In genomic region chr6:164303092-164304007, GRCh38 we compare ENCODE assay signal across 15 cellular contexts.
DNase-seq lines count a peak whose midpoint lies in the region; ATAC-seq and TF ChIP-seq lines count a peak whose summit lies in the region.
"Had no signal": no experiment of that assay in that cellular context is flagged by ENCODE, and none has a peak within 500 bp of the region (broad histone marks: within the 10 kb centered on the region; RNA-seq: fewer than 3 reads in every experiment).

No MANE protein-coding gene starts in this region.

- no peaks in the 10 kb centered on the region for H3K36me3 Mint-ChIP-seq in nephron (ENCODE audit: low read depth)

- peaks cover 13% of the 10 kb centered on the region for H3K4me1 Mint-ChIP-seq in nephron

- ATAC-seq in GM21447 (IDR thresholded peaks at IDR 0.05; ENCODE audit: unreplicated experiment) = no peak
- ATAC-seq: A549, HCT116 had no signal

- H3K27me3 Mint-ChIP-seq in nephron (ENCODE audit: low read depth) = no peaks in the 10 kb centered on the region

- TF ChIP-seq CTCF in AG09309 (IDR thresholded peaks at IDR 0.05; ENCODE audit: control insufficient read depth, insufficient read depth, low read depth, low read length, missing control alignments) (no peak), fibroblast of the aortic adventitia (IDR thresholded peaks at IDR 0.05; ENCODE audit: insufficient read depth, low read length) (no peak), nephron (IDR thresholded peaks at IDR 0.05; ENCODE audit: unreplicated experiment in 3 of 3) (no peak)

- H3K4me3 ChIP-seq in AG09309 (ENCODE audit: control insufficient read depth, low read depth, low read length) (no peak overlapping the region), fibroblast of the aortic adventitia (ENCODE audit: low read depth, low read length) (no peak overlapping the region)
- H3K4me3 ChIP-seq: A549 had no signal

- no peaks in the 10 kb centered on the region for H3K9me3 Mint-ChIP-seq in nephron

- no peak overlapping the region for H3K4me3 Mint-ChIP-seq in nephron

- H3K27ac Mint-ChIP-seq in nephron = peak overlapping the region; percentile 61 to 82 (median 61)

- DNase-seq in AG09309 (ENCODE audit: low read depth) = peak; percentile 58
- peak; percentile 43 for DNase-seq in RPMI7951 (ENCODE audit: low read depth)
- peak; percentile 88 for DNase-seq in fibroblast of the aortic adventitia (ENCODE audit: low read depth)
- DNase-seq in NCI-H2171 (lab: John Stamatoyannopoulos, UW) = no peak
- no peak for DNase-seq in putamen (ENCODE audit: low spot score)
- DNase-seq in NCI-H2227 treated with DMSO at 0.1 percent for 48 hours (lab: John Stamatoyannopoulos, UW) = no peak
- DNase-seq: activated naive CD4-positive, alpha-beta T cell; Caco-2; hypothalamus; NCI-H1930; SIG-M5 had no signal

Comparison
In these comparisons a context has a peak if more than half of its experiments do, and no peak if none do; other contexts are left out.
1. DNase-seq: peak in AG09309 (single experiment), RPMI7951 (single experiment) and fibroblast of the aortic adventitia (single experiment); none in NCI-H2171 (single experiment), putamen (single experiment) and NCI-H2227 treated with DMSO at 0.1 percent for 48 hours (single experiment).